ENCODE assay signal across 21 cellular contexts in the genomic region with DNA sequence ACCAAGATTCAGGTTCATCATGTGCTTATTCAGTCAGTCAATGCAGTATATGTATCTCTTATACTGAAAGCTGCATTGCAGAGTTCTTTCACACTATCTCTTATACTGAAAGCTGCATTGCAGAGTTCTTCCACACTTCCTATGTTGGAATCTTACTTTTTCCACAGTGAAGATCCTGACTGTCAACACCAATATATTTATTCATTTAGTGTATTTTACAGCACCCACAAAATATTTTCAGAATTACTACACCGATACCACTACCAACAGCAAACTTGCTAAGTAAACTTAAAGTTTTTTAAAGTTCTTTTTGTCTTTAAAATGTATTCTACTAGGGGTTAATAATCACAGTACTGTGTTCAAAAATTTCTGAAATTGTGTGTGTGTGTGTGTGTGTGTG.
DNase-seq lines count a peak whose midpoint lies in the region; TF ChIP-seq lines count a peak whose summit lies in the region.
"Had no signal": no experiment of that assay in that cellular context is flagged by ENCODE, and none has a peak within 500 bp of the region (broad histone marks: within the 10 kb centered on the region; RNA-seq: fewer than 3 reads in every experiment).

No MANE protein-coding gene starts in this region.

- H3F3A ChIP-seq in GM23248 (ENCODE audit: insufficient read depth), result peaks cover 20% of the 10 kb centered on the region; the same call in 1 of the 2 replicates

- H2AFZ ChIP-seq in GM23248, result peak overlapping the region; percentile 55

- H3K27ac ChIP-seq in GM23248 (no peak overlapping the region), transverse colon (no peak overlapping the region)
- H3K27ac ChIP-seq: A549; BLaER1 treated with 17β-estradiol and CSF1 and Interleukin-3, amounts not matched to agents 10 nM and 100 nM had no signal

- H3K27ac Mint-ChIP-seq in nephron progenitor cell, result peak overlapping the region; percentile 57
- H3K27ac Mint-ChIP-seq: CD14-positive monocyte; CD4-positive, alpha-beta T cell; CD8-positive, alpha-beta memory T cell had no signal

- TF ChIP-seq CTCF in nephron progenitor cell (IDR thresholded peaks at IDR 0.05), result no peak
- no peak for TF ChIP-seq CTCF in transverse colon (IDR thresholded peaks at IDR 0.05)

- H3K4me1 ChIP-seq in GM23248 (ENCODE audit: insufficient read depth) (peaks cover 27% of the 10 kb centered on the region), transverse colon (no peaks in the 10 kb centered on the region)
- H3K4me1 ChIP-seq: A549, BE2C had no signal

- H3K4me3 Mint-ChIP-seq in nephron progenitor cell, result no peak overlapping the region
- H3K4me3 Mint-ChIP-seq: CD14-positive monocyte; CD4-positive, alpha-beta T cell; CD8-positive, alpha-beta memory T cell had no signal

- H4K20me1 ChIP-seq in GM23248 (ENCODE audit: insufficient read depth), result no peaks in the 10 kb centered on the region
- H4K20me1 ChIP-seq: BLaER1 treated with 17β-estradiol and CSF1 and Interleukin-3, amounts not matched to agents 10 nM and 100 nM had no signal

- H3K4me2 ChIP-seq in GM23248 (ENCODE audit: unreplicated experiment), result peak overlapping the region; percentile 48
- H3K4me2 ChIP-seq: A549; BLaER1 treated with 17β-estradiol and CSF1 and Interleukin-3, amounts not matched to agents 10 nM and 100 nM had no signal

- peaks cover 3% of the 10 kb centered on the region for H3K27me3 Mint-ChIP-seq in nephron progenitor cell (ENCODE audit: low read depth, poor library complexity)
- H3K27me3 Mint-ChIP-seq: CD4-positive, alpha-beta T cell; CD8-positive, alpha-beta memory T cell had no signal

- H3K27me3 ChIP-seq in GM23248 (replicated peaks; ENCODE audit: insufficient read depth), result no peaks in the 10 kb centered on the region
- no peaks in the 10 kb centered on the region for H3K27me3 ChIP-seq in transverse colon
- H3K27me3 ChIP-seq: BE2C; BLaER1 treated with 17β-estradiol and CSF1 and Interleukin-3, amounts not matched to agents 10 nM and 100 nM had no signal

- H3K36me3 Mint-ChIP-seq in nephron progenitor cell (ENCODE audit: low read depth), result no peaks in the 10 kb centered on the region
- H3K36me3 Mint-ChIP-seq: CD14-positive monocyte; CD8-positive, alpha-beta memory T cell had no signal

- no peaks in the 10 kb centered on the region for H3K79me2 ChIP-seq in GM23248 (ENCODE audit: insufficient read depth)

- 43 to 58% methylated on average over 1 of the region's 1 CpG for WGBS in GM23248 (ENCODE audit: low coverage in 1 of 2, low lambda C conversion rate in 2 of 2, missing lambda C conversion rate in 2 of 2), 2 experiments
- 70 to 97% methylated on average over 1 of the region's 1 CpG for WGBS in transverse colon (ENCODE audit: low coverage in 1 of 2), 2 donors

- no peak overlapping the region for H3K4me3 ChIP-seq in GM23248
- no peak overlapping the region for H3K4me3 ChIP-seq in transverse colon
- H3K4me3 ChIP-seq: A549; BLaER1 treated with 17β-estradiol and CSF1 and Interleukin-3, amounts not matched to agents 10 nM and 100 nM had no signal

- DNase-seq in AG08395 (ENCODE audit: low spot score), result peak; percentile 1
- DNase-seq in GM23248, result peak; percentile 20
- DNase-seq in inferior parietal cortex (ENCODE audit: extremely low spot score), result peak; percentile 10
- DNase-seq in nephron progenitor cell, result no peak
- no peak for DNase-seq in DMS153 (lab: John Stamatoyannopoulos, UW)
- DNase-seq in stimulated activated CD4-positive, alpha-beta T cell treated with anti-CD3 and anti-CD28 coated beads, Interleukin-4, amount 100 ng/mL, for 1 hour, result no peak
- no peak for DNase-seq in transverse colon
- DNase-seq: 8988T; AML-193; BE2C; CD4-positive, alpha-beta T cell; CD8-positive, alpha-beta memory T cell; DMS 273 treated with DMSO at 0.1 percent for 48 hours; DMS53; DMS79 treated with DMSO at 0.1 percent for 48 hours; GF-D8; H7; HCEC 1CT had no signal

- no peaks in the 10 kb centered on the region for H3K36me3 ChIP-seq in GM23248 (ENCODE audit: low read depth)
- no peaks in the 10 kb centered on the region for H3K36me3 ChIP-seq in transverse colon
- H3K36me3 ChIP-seq: BE2C; BLaER1 treated with 17β-estradiol and CSF1 and Interleukin-3, amounts not matched to agents 10 nM and 100 nM had no signal

- intact Hi-C loops in transverse colon (cut with DNase I; ENCODE audit: low total_unique reads), result no loop called here

- no peaks in the 10 kb centered on the region for H3K9me2 ChIP-seq in GM23248 (ENCODE audit: insufficient read depth)

- in situ Hi-C loops in GM23248 (cut with MboI), result no loop called here
- in situ Hi-C loops in transverse colon (cut with MboI; ENCODE audit: low pct_ligation_motif_present in 1 of 4, low pct_unique_long_range_greater_than_20kb in 1 of 4, low sequenced_read_pairs in 3 of 4), result no loop called here

- no peak overlapping the region for H3K9ac ChIP-seq in GM23248
- H3K9ac ChIP-seq: BLaER1 treated with 17β-estradiol and CSF1 and Interleukin-3, amounts not matched to agents 10 nM and 100 nM had no signal

- H3K9me3 ChIP-seq in GM23248 (ENCODE audit: low read depth) (no peaks in the 10 kb centered on the region), transverse colon (no peaks in the 10 kb centered on the region)
- H3K9me3 ChIP-seq: A549, BE2C had no signal

- peaks cover 9% of the 10 kb centered on the region for H3K9me3 Mint-ChIP-seq in nephron progenitor cell

- no peak for TF ChIP-seq POLR2A in transverse colon (IDR thresholded peaks at IDR 0.05)

- no peaks in the 10 kb centered on the region for H3K4me1 Mint-ChIP-seq in nephron progenitor cell
- H3K4me1 Mint-ChIP-seq: CD14-positive monocyte; CD8-positive, alpha-beta memory T cell had no signal

- no peak for TF ChIP-seq EP300 in transverse colon (IDR thresholded peaks at IDR 0.05; ENCODE audit: low read depth)

Comparison
In these comparisons a context has a peak if more than half of its experiments do, and no peak if none do; other contexts are left out.
1. DNase-seq: peak in AG08395 (single experiment), GM23248 (single experiment) and inferior parietal cortex (single experiment); none in nephron progenitor cell (single experiment), DMS153 (single experiment), stimulated activated CD4-positive, alpha-beta T cell treated with anti-CD3 and anti-CD28 coated beads, Interleukin-4, amount 100 ng/mL, for 1 hour (single experiment) and transverse colon (single experiment).